11 cellular contexts compared by ENCODE assay signal in the genomic region with DNA sequence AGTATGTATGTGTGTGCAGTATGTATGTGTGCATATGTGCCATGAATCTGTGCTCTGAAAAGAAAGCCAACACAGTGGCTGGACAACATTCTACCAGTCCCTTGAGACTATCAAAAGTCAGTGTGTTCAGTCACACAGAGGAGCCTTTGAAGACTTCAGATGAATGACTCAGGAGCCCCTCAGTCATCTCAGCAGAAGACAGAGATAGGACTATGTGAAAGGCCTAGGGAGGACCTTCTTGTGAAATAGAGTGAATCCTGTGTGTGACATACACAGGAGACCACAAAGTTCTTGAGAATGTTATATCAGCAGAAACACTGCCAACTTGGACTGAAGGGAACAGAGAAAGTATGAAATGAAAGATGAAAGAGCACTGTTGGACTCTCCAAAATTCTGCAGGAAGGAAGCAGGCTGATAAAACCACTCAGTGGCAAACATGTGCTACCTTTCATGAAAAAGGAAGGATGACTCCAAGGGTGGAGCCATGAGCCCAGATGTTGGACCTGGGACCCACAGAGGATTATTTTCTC.
"Had no signal": no experiment of that assay in that cellular context is flagged by ENCODE, and none has a peak within 500 bp of the region (broad histone marks: within the 10 kb centered on the region; RNA-seq: fewer than 3 reads in every experiment).

No MANE protein-coding gene starts in this region.

- H3K4me1 ChIP-seq: prostate gland had no signal

- DNase-seq: activated CD4-positive, alpha-beta T cell treated with anti-CD3 and anti-CD28 coated beads, Interleukin-2, amount 50 U/mL, for 1 hour; activated effector memory CD4-positive, alpha-beta T cell treated with anti-CD3 and anti-CD28 coated beads, Interleukin-2, amount 50 U/mL, for 16 hours; glutamatergic neuron; naive B cell; spleen; stimulated activated CD4-positive, alpha-beta T cell treated with anti-CD3 and anti-CD28 coated beads, Interleukin-2, amount 100 ng/mL, for 24 hours; T-helper 9 cell had no signal

- ATAC-seq: sciatic nerve had no signal

- H3K9me3 ChIP-seq: prostate gland had no signal

- H3K27ac ChIP-seq: esophagus muscularis mucosa, prostate gland, spleen had no signal

- H3K27ac Mint-ChIP-seq: naive B cell had no signal

- H3K4me3 ChIP-seq: esophagus muscularis mucosa, prostate gland, SJSA1, spleen had no signal

- H3K36me3 ChIP-seq: esophagus muscularis mucosa, prostate gland, SJSA1, spleen had no signal

- H3K4me3 Mint-ChIP-seq: naive B cell had no signal
